ENCODE assay signal across 16 cellular contexts in genomic region chr3:179658584-179658983, GRCh38. TPM values are rescaled to one million over a fixed set of nuclear protein-coding genes. Genes with fewer than 3 reads are reported as not detected.
DNase-seq lines count a peak whose midpoint lies in the region; TF ChIP-seq lines count a peak whose summit lies in the region.
"Had no signal": no experiment of that assay in that cellular context is flagged by ENCODE, and none has a peak within 500 bp of the region (broad histone marks: within the 10 kb centered on the region; RNA-seq: fewer than 3 reads in every experiment).

No MANE protein-coding gene starts in this region.

- H3K4me3 ChIP-seq in Loucy (ENCODE audit: low read length, poor library complexity, severe bottlenecking): peak overlapping the region; percentile 40
- no peak overlapping the region for H3K4me3 ChIP-seq in mesenchymal stem cell (ENCODE audit: insufficient read depth in 1 of 2, low read depth in 1 of 2, low read length in 2 of 2)
- H3K4me3 ChIP-seq in skeletal muscle tissue (ENCODE audit: low read length in 3 of 3): peak overlapping the region in 2 of 3 donors; percentile 31 to 39
- H3K4me3 ChIP-seq: MG63 had no signal

- no peaks in the 10 kb centered on the region for H3K27me3 Mint-ChIP-seq in H9 (ENCODE audit: low read depth)

- no peaks in the 10 kb centered on the region for H3K36me3 ChIP-seq in Loucy (ENCODE audit: insufficient read depth, low read length)
- peaks cover 0 to 3% of the 10 kb centered on the region in 2 experiments for H3K36me3 ChIP-seq in mesenchymal stem cell (ENCODE audit: control insufficient read depth in 1 of 2, insufficient read depth in 2 of 2, low read depth in 1 of 2, low read length in 2 of 2)
- H3K36me3 ChIP-seq in skeletal muscle tissue (ENCODE audit: control insufficient read depth in 3 of 3, insufficient read depth in 3 of 3, low read length in 3 of 3): no peaks in the 10 kb centered on the region

- H3K27ac Mint-ChIP-seq in H9: no peak overlapping the region

- H4K5ac ChIP-seq in H9 (ENCODE audit: insufficient read length, low read depth, low read length): no peak overlapping the region

- H3K4me2 ChIP-seq in Loucy (ENCODE audit: low read depth, low read length, poor library complexity, severe bottlenecking): peak overlapping the region; percentile 66
- H3K4me2 ChIP-seq in mesenchymal stem cell (ENCODE audit: low read length, poor library complexity, severe bottlenecking): no peak overlapping the region
- H3K4me2 ChIP-seq in H9 (ENCODE audit: insufficient read depth, insufficient read length, low read length): no peak overlapping the region

- H3K79me2 ChIP-seq in Loucy (ENCODE audit: insufficient read depth, low read length) (peaks cover 99% of the 10 kb centered on the region), H9 (ENCODE audit: insufficient read depth, low read length) (peaks cover 25% of the 10 kb centered on the region; the same call in 1 of the 2 replicates)

- no peak overlapping the region for H2BK120ac ChIP-seq in mesenchymal stem cell (ENCODE audit: low read depth, low read length)
- H2BK120ac ChIP-seq in H9 (ENCODE audit: low read depth, low read length, poor library complexity, severe bottlenecking): no peak overlapping the region

- no peak overlapping the region for H3T11ph ChIP-seq in H9 (ENCODE audit: low read length)

- no peak overlapping the region for H3K23ac ChIP-seq in mesenchymal stem cell (ENCODE audit: low read length in 2 of 2)
- H3K23ac ChIP-seq in H9 (ENCODE audit: insufficient read length, low read depth, low read length): no peak overlapping the region

- H3K23me2 ChIP-seq in H9 (ENCODE audit: insufficient read length, low read depth, low read length, poor library complexity, severe bottlenecking): peaks cover 9% of the 10 kb centered on the region

- H2BK12ac ChIP-seq in mesenchymal stem cell (ENCODE audit: low read length in 2 of 2): no peak overlapping the region
- no peak overlapping the region for H2BK12ac ChIP-seq in H9 (ENCODE audit: insufficient read length, low read depth, low read length)

- H3K18ac ChIP-seq in mesenchymal stem cell (ENCODE audit: low read depth in 1 of 2, low read length in 2 of 2): peak overlapping the region in 1 of 2 experiments; percentile 24
- H3K18ac ChIP-seq in H9 (ENCODE audit: insufficient read length, low read depth, low read length): no peak overlapping the region

- H3K79me1 ChIP-seq in mesenchymal stem cell (replicated peaks; ENCODE audit: low read length, poor library complexity, severe bottlenecking) (peaks cover 9% of the 10 kb centered on the region), H9 (ENCODE audit: insufficient read depth, low read depth, low read length, poor library complexity, severe bottlenecking) (peaks cover 2% of the 10 kb centered on the region)

- H3K56ac ChIP-seq in H9 (ENCODE audit: insufficient read length, low read depth, low read length): no peak overlapping the region

- no peak overlapping the region for H2BK20ac ChIP-seq in H9 (ENCODE audit: low read depth, low read length, poor library complexity, severe bottlenecking)

- H2AK5ac ChIP-seq in mesenchymal stem cell (ENCODE audit: low read length, severe bottlenecking): peak overlapping the region; percentile 35
- no peak overlapping the region for H2AK5ac ChIP-seq in H9 (ENCODE audit: insufficient read length, low read length)

- no peaks in the 10 kb centered on the region for H3F3A ChIP-seq in Loucy (ENCODE audit: low read depth)

- H3K9ac ChIP-seq in Loucy (ENCODE audit: low read depth, low read length, poor library complexity, severe bottlenecking) (no peak overlapping the region), mesenchymal stem cell (ENCODE audit: low read length) (no peak overlapping the region), skeletal muscle tissue (ENCODE audit: low read depth in 1 of 3, low read length in 3 of 3) (peak overlapping the region; percentile 10 to 40 (median 28)), H9 (ENCODE audit: extremely low read depth, insufficient read length, low read length) (no peak overlapping the region)

- H2BK5ac ChIP-seq in mesenchymal stem cell (ENCODE audit: low read depth, low read length, poor library complexity, severe bottlenecking): no peak overlapping the region
- H2BK5ac ChIP-seq in H9 (ENCODE audit: insufficient read length, low read length): no peak overlapping the region

- H3K14ac ChIP-seq in mesenchymal stem cell (ENCODE audit: low read length in 2 of 2) (no peak overlapping the region), H9 (ENCODE audit: insufficient read depth, low read length) (no peak overlapping the region)

- no peak overlapping the region for H2BK15ac ChIP-seq in mesenchymal stem cell (ENCODE audit: low read depth, poor library complexity, severe bottlenecking)
- H2BK15ac ChIP-seq in H9 (ENCODE audit: low read depth, low read length): no peak overlapping the region

- DNase-seq in NCI-H82 (lab: John Stamatoyannopoulos, UW) (peak; percentile 17), NCI-H82 treated with DMSO at 0.1 percent for 48 hours (lab: John Stamatoyannopoulos, UW; ENCODE audit: unreplicated experiment) (no peak), mesenchymal stem cell (no peak), NCI-H1048 (lab: John Stamatoyannopoulos, UW) (no peak), H9 (no peak)
- DNase-seq in effector CD8-positive, alpha-beta T cell (lab: John Stamatoyannopoulos, UW): no peak
- DNase-seq: 8988T, DMS79 treated with DMSO at 0.1 percent for 48 hours, MG63, NCI-H1092, NCI-H1436 treated with DMSO at 0.1 percent for 48 hours, NCI-H2029, NCI-H446, NCI-H526 treated with DMSO at 0.1 percent for 48 hours had no signal

- H4K91ac ChIP-seq in mesenchymal stem cell (ENCODE audit: low read length): no peak overlapping the region
- H4K91ac ChIP-seq in H9 (ENCODE audit: insufficient read length, low read depth, low read length): no peak overlapping the region

- peaks cover 74% of the 10 kb centered on the region for H3K4me1 ChIP-seq in Loucy (ENCODE audit: insufficient read depth, low read length, poor library complexity, severe bottlenecking)
- peaks cover 7% of the 10 kb centered on the region for H3K4me1 ChIP-seq in mesenchymal stem cell (ENCODE audit: control insufficient read depth, insufficient read depth, low read depth, low read length)
- H3K4me1 ChIP-seq in skeletal muscle tissue (ENCODE audit: control insufficient read depth in 3 of 3, insufficient read depth in 3 of 3, low read length in 3 of 3): peaks cover 52 to 78% (median 60%) of the 10 kb centered on the region in 3 donors
- no peaks in the 10 kb centered on the region for H3K4me1 ChIP-seq in H9 (ENCODE audit: insufficient read depth, low read length)

- H3K9me2 ChIP-seq in Loucy (replicated peaks; ENCODE audit: low read depth, low read length): no peaks in the 10 kb centered on the region

- no peak overlapping the region for H2AFZ ChIP-seq in Loucy (ENCODE audit: low read length)
- H2AFZ ChIP-seq in mesenchymal stem cell (ENCODE audit: low read depth, low read length): no peak overlapping the region
- H2AFZ ChIP-seq in H9 (ENCODE audit: low read length): no peak overlapping the region

- H3K4me1 Mint-ChIP-seq in H9: peaks cover 35 to 36% of the 10 kb centered on the region in 2 experiments

- 100% methylated on average over 1 of the region's 2 CpGs for WGBS in mesenchymal stem cell
- WGBS in H9 (ENCODE audit: extremely low coverage, insufficient read length, low lambda C conversion rate): no CpG with 5 or more reads among the region's 2 CpGs

- no peak for TF ChIP-seq CTCF in Loucy (conservative IDR thresholded peaks at IDR 0.05; ENCODE audit: low read length)
- TF ChIP-seq CTCF in H9 (conservative IDR thresholded peaks at IDR 0.05): no peak

- H4K8ac ChIP-seq in mesenchymal stem cell (ENCODE audit: low read length): peak overlapping the region; percentile 37
- H4K8ac ChIP-seq in H9 (replicated peaks; ENCODE audit: insufficient read length, low read depth, low read length): no peak overlapping the region

- H3K9me3 ChIP-seq in Loucy (ENCODE audit: insufficient read depth, low read depth, low read length) (no peaks in the 10 kb centered on the region), mesenchymal stem cell (ENCODE audit: control insufficient read depth, low read length) (no peaks in the 10 kb centered on the region), skeletal muscle tissue (ENCODE audit: control insufficient read depth in 3 of 3, low read length in 3 of 3) (no peaks in the 10 kb centered on the region), H9 (ENCODE audit: control insufficient read depth, low read depth, low read length) (no peaks in the 10 kb centered on the region)
- H3K9me3 ChIP-seq: MG63 had no signal

- H3K9me3 Mint-ChIP-seq in H9: no peaks in the 10 kb centered on the region

- H3K27me3 ChIP-seq in Loucy (ENCODE audit: insufficient read depth, low read length, poor library complexity, severe bottlenecking) (no peaks in the 10 kb centered on the region), mesenchymal stem cell (ENCODE audit: control insufficient read depth in 1 of 2, insufficient read depth in 1 of 2, low read length in 2 of 2) (no peaks in the 10 kb centered on the region), skeletal muscle tissue (ENCODE audit: control insufficient read depth in 3 of 3, insufficient read depth in 3 of 3, low read length in 3 of 3) (no peaks in the 10 kb centered on the region), H9 (ENCODE audit: insufficient read depth, low read length) (no peaks in the 10 kb centered on the region)
- H3K27me3 ChIP-seq: MG63 had no signal

- no peak overlapping the region for H3K27ac ChIP-seq in mesenchymal stem cell (ENCODE audit: low read length, poor library complexity, severe bottlenecking)
- H3K27ac ChIP-seq in skeletal muscle tissue (ENCODE audit: low read depth, low read length): peak overlapping the region; percentile 71
- H3K27ac ChIP-seq in H9 (ENCODE audit: insufficient read length, low read depth, low read length): no peak overlapping the region

- H3K4ac ChIP-seq in mesenchymal stem cell (ENCODE audit: low read depth in 1 of 2, low read length in 2 of 2): peak overlapping the region in 1 of 2 experiments; percentile 37
- H3K4ac ChIP-seq in H9 (ENCODE audit: low read depth, low read length): no peak overlapping the region

- no peak overlapping the region for H3K4me3 Mint-ChIP-seq in H9

- H3K36me3 Mint-ChIP-seq in H9 (ENCODE audit: insufficient read depth in 1 of 3, low read depth in 3 of 3): peaks cover 5 to 18% (median 13%) of the 10 kb centered on the region in 3 experiments; a peak in 5 of 7 replicates

- H4K20me1 ChIP-seq in Loucy (ENCODE audit: insufficient read depth, low read length, poor library complexity, severe bottlenecking): peaks cover 73% of the 10 kb centered on the region
- H4K20me1 ChIP-seq in H9 (ENCODE audit: control insufficient read depth, insufficient read depth, insufficient read length): no peaks in the 10 kb centered on the region

RNA-seq across cellular contexts. Expression of gene USP13, which starts 5.7 kb away (rescaled TPM):
- 7.2 TPM for polyA plus RNA-seq in mesenchymal stem cell (2013, experiment 1 of 2)
- polyA plus RNA-seq in mesenchymal stem cell (2013, experiment 2 of 2): 7.0 TPM
- total RNA-seq in skeletal muscle tissue: 26.1 TPM
- total RNA-seq in H9 (2021): 26.0 and 26.7 TPM in 2 replicates

RNA-seq across cellular contexts. Expression of gene NDUFB5, which starts 54.0 kb away (rescaled TPM):
- polyA plus RNA-seq in mesenchymal stem cell (2013, experiment 1 of 2): 80.4 TPM
- 85.2 TPM for polyA plus RNA-seq in mesenchymal stem cell (2013, experiment 2 of 2)
- total RNA-seq in skeletal muscle tissue (288 TPM), H9 (2021) (78.9 and 84.5 TPM in 2 replicates)

RNA-seq across cellular contexts. Expression of gene MRPL47, which starts 54.1 kb away (rescaled TPM):
- 82.8 TPM for polyA plus RNA-seq in mesenchymal stem cell (2013, experiment 1 of 2)
- polyA plus RNA-seq in mesenchymal stem cell (2013, experiment 2 of 2): 83.1 TPM
- total RNA-seq in skeletal muscle tissue (25.1 TPM), H9 (2021) (75.5 and 77.3 TPM in 2 replicates)

Comparison
In these comparisons a context has a peak if more than half of its experiments do, and no peak if none do; other contexts are left out.
1. H3K4me3 ChIP-seq: peak in Loucy (single experiment) and skeletal muscle tissue (2 of 3); none in mesenchymal stem cell (0 of 2).
2. H3K9ac ChIP-seq: peak in skeletal muscle tissue (3 of 3); none in Loucy (single experiment), mesenchymal stem cell (single experiment) and H9 (single experiment).